In genomic region chr10:48604408-48605263, GRCh38 we compare ENCODE assay signal across 7 cellular contexts.
A peak's percentile ranks its signal among the peaks of the same experiment; 100 is the strongest.
DNase-seq lines count a peak whose midpoint lies in the region; ATAC-seq, FAIRE-seq and TF ChIP-seq lines count a peak whose summit lies in the region.

Gene ARHGAP22 (minus strand): TSS chr10:48605073. CDS start chr10:48604796, 277 bp downstream.

- TF ChIP-seq CTCF in KMS-11 (conservative IDR thresholded peaks at IDR 0.05; ENCODE audit: low read depth, low read length), result no peak
- no peak for TF ChIP-seq CTCF in choroid plexus epithelial cell (conservative IDR thresholded peaks at IDR 0.05; ENCODE audit: low read depth, low read length)

- peaks cover 40 to 67% of the 10 kb centered on the region in 2 donors for H3K4me1 Mint-ChIP-seq in stimulated activated naive B cell treated with anti-CD40 and anti-IgM and Interleukin-4, amounts not matched to agents 10 μg/mL and 1 μg/mL and 100 μg/mL, for 72 hours

- H3K4me1 ChIP-seq in KMS-11 (ENCODE audit: low read depth, poor library complexity, severe bottlenecking), result peaks cover 20% of the 10 kb centered on the region
- H3K4me1 ChIP-seq in effector memory CD4-positive, alpha-beta T cell (ENCODE audit: control insufficient read depth, insufficient read depth, low read length, poor library complexity, severe bottlenecking), result no peaks in the 10 kb centered on the region

- H3K4me2 ChIP-seq in KMS-11, result peak within 1 kb of the TSS; percentile 78

- no peaks in the 10 kb centered on the region for H3K27me3 ChIP-seq in KMS-11 (ENCODE audit: insufficient read depth, low read depth)
- peaks cover 21% of the 10 kb centered on the region for H3K27me3 ChIP-seq in effector memory CD4-positive, alpha-beta T cell (replicated peaks; ENCODE audit: control insufficient read depth, insufficient read depth, low read length, poor library complexity, severe bottlenecking)

- H3K27me3 Mint-ChIP-seq in stimulated activated naive B cell treated with anti-CD40 and anti-IgM and Interleukin-4, amounts not matched to agents 10 μg/mL and 1 μg/mL and 100 μg/mL, for 72 hours, result peaks cover 20 to 23% of the 10 kb centered on the region in 2 donors

- H2AFZ ChIP-seq in KMS-11 (ENCODE audit: low read depth), result peak within 1 kb of the TSS; percentile 99

- no peaks in the 10 kb centered on the region for H3K9me3 ChIP-seq in effector memory CD4-positive, alpha-beta T cell (ENCODE audit: control insufficient read depth, low read length)

- H3K27ac Mint-ChIP-seq in stimulated activated naive B cell treated with anti-CD40 and anti-IgM and Interleukin-4, amounts not matched to agents 10 μg/mL and 1 μg/mL and 100 μg/mL, for 72 hours, result peak within 1 kb of the TSS; percentile 85

- peak; percentile 85 to 86 for ATAC-seq in stimulated activated naive B cell treated with anti-CD40 and anti-IgM and Interleukin-4, amounts not matched to agents 10 μg/mL and 1 μg/mL and 100 μg/mL, for 72 hours (replicated peaks)

- H3K4me3 ChIP-seq in KMS-11 (IDR thresholded peaks at IDR 0.05; ENCODE audit: insufficient read depth, low read depth, low read length) (peak within 1 kb of the TSS; percentile 33), choroid plexus epithelial cell (ENCODE audit: low read depth, low read length) (peak within 1 kb of the TSS; percentile 73)
- H3K4me3 ChIP-seq in effector memory CD4-positive, alpha-beta T cell (ENCODE audit: insufficient read depth, low read depth, low read length, poor library complexity, severe bottlenecking), result no peak within 1 kb of the TSS

- H3K36me3 Mint-ChIP-seq in stimulated activated naive B cell treated with anti-CD40 and anti-IgM and Interleukin-4, amounts not matched to agents 10 μg/mL and 1 μg/mL and 100 μg/mL, for 72 hours, result peaks cover 4 to 11% of the 10 kb centered on the region in 2 donors

- H3K36me3 ChIP-seq in KMS-11 (ENCODE audit: insufficient read depth), result no peaks in the 10 kb centered on the region
- H3K36me3 ChIP-seq in effector memory CD4-positive, alpha-beta T cell (ENCODE audit: control insufficient read depth, insufficient read depth, low read length), result no peaks in the 10 kb centered on the region

- H3K9me3 Mint-ChIP-seq in stimulated activated naive B cell treated with anti-CD40 and anti-IgM and Interleukin-4, amounts not matched to agents 10 μg/mL and 1 μg/mL and 100 μg/mL, for 72 hours, result no peaks in the 10 kb centered on the region

- no peaks in the 10 kb centered on the region for H3K79me2 ChIP-seq in KMS-11 (ENCODE audit: insufficient read depth, low read depth)

- H4K20me1 ChIP-seq in KMS-11 (ENCODE audit: insufficient read depth), result no peaks in the 10 kb centered on the region

- peak; percentile 39 for DNase-seq in GM18507 (ENCODE audit: extremely low spot score, insufficient read length, low read depth)
- no peak for DNase-seq in choroid plexus epithelial cell (ENCODE audit: low read depth)
- peak; percentile 71 for DNase-seq in kidney tubule cell (ENCODE audit: low spot score)
- peak; percentile 17 for DNase-seq in stimulated activated naive B cell treated with anti-CD40 and anti-IgM and Interleukin-4, amounts not matched to agents 10 μg/mL and 1 μg/mL and 100 μg/mL, for 72 hours
- no peak for DNase-seq in effector memory CD4-positive, alpha-beta T cell
- no peak for DNase-seq in DMS153 (lab: John Stamatoyannopoulos, UW)

- H3K9ac ChIP-seq in KMS-11, result peak within 1 kb of the TSS; percentile 81

- H3K4me3 Mint-ChIP-seq in stimulated activated naive B cell treated with anti-CD40 and anti-IgM and Interleukin-4, amounts not matched to agents 10 μg/mL and 1 μg/mL and 100 μg/mL, for 72 hours, result peak within 1 kb of the TSS; percentile 87 to 91

- no peak within 1 kb of the TSS for H3K27ac ChIP-seq in KMS-11
- no peak within 1 kb of the TSS for H3K27ac ChIP-seq in effector memory CD4-positive, alpha-beta T cell (ENCODE audit: insufficient read depth, low read length, poor library complexity, severe bottlenecking)

- no peak for FAIRE-seq in GM18507 (lab: Jason Lieb, UNC)

Comparison
In these comparisons a context has a peak if more than half of its experiments do, and no peak if none do; other contexts are left out.
1. DNase-seq: peak in GM18507 (single experiment), kidney tubule cell (single experiment) and stimulated activated naive B cell treated with anti-CD40 and anti-IgM and Interleukin-4, amounts not matched to agents 10 μg/mL and 1 μg/mL and 100 μg/mL, for 72 hours (single experiment); none in choroid plexus epithelial cell (single experiment), effector memory CD4-positive, alpha-beta T cell (0 of 3) and DMS153 (single experiment).